Comparison of ENCODE assay signal across 22 cellular contexts in the genomic region with DNA sequence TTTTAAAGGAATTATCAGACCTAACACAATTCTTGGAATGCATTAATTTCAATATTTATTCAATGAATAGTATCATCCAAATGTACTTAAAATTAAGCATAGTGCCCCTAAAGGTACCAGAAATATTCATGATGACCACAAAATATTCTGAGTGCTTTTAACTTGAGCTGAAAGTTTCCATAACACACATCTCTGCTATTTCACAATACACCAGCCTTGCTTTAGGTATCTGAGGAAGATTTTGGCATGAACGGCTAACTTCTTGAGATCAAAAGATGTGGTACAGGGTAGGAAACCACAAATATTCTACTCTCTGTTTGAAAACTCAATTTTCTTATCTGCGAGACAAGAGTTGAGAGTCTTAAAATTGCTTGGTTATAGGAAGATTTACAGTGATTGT.
"Had no signal": no experiment of that assay in that cellular context is flagged by ENCODE, and none has a peak within 500 bp of the region (broad histone marks: within the 10 kb centered on the region; RNA-seq: fewer than 3 reads in every experiment).

No MANE protein-coding gene starts in this region.

- H3K4me3 Mint-ChIP-seq: activated CD4-positive, alpha-beta T cell treated with anti-CD3 and anti-CD28 coated beads for 36 hours; activated naive CD8-positive, alpha-beta T cell; naive thymus-derived CD8-positive, alpha-beta T cell; T-helper 2 cell treated with Interferon-gamma antibody and Interleukin-4, amounts not matched to agents 5 μg/mL and 100 μg/mL, for 36 hours; WTC11 had no signal

- FAIRE-seq: TTC549 had no signal

- ATAC-seq: activated CD4-positive, alpha-beta T cell treated with anti-CD3 and anti-CD28 coated beads for 36 hours; naive thymus-derived CD8-positive, alpha-beta T cell; psoas muscle; right cardiac atrium; stimulated activated naive CD8-positive, alpha-beta T cell treated with anti-CD3 and anti-CD28 coated beads, Interleukin-15, Interleukin-2, amounts not matched to agents 100 U/mL and 50 U/mL, for 24 hours; WTC11 had no signal

- H3K27ac Mint-ChIP-seq: activated CD4-positive, alpha-beta T cell treated with anti-CD3 and anti-CD28 coated beads for 36 hours; activated naive CD8-positive, alpha-beta T cell; naive thymus-derived CD8-positive, alpha-beta T cell; T-helper 2 cell treated with Interferon-gamma antibody and Interleukin-4, amounts not matched to agents 5 μg/mL and 100 μg/mL, for 36 hours; WTC11 had no signal

- H3K9me3 ChIP-seq: colonic mucosa, ovary, psoas muscle, tibial artery, uterus had no signal

- H3K36me3 Mint-ChIP-seq: activated naive CD8-positive, alpha-beta T cell; naive thymus-derived CD8-positive, alpha-beta T cell had no signal

- H3K4me1 ChIP-seq: colonic mucosa, psoas muscle, tibial artery, uterus had no signal

- H3K27me3 ChIP-seq: brain microvascular endothelial cell, colonic mucosa, tibial artery, uterus had no signal

- H3K36me3 ChIP-seq: brain microvascular endothelial cell, colonic mucosa, ovary, tibial artery, uterus had no signal

- H3K4me1 Mint-ChIP-seq: activated CD4-positive, alpha-beta T cell treated with anti-CD3 and anti-CD28 coated beads for 36 hours; naive thymus-derived CD8-positive, alpha-beta T cell had no signal

- H3K4me3 ChIP-seq: colonic mucosa, ovary, psoas muscle, skin epidermis, tibial artery, uterus had no signal

- DNase-seq: activated CD4-positive, alpha-beta T cell treated with anti-CD3 and anti-CD28 coated beads for 36 hours; activated CD4-positive, alpha-beta T cell treated with anti-CD3 and anti-CD28 coated beads, Interleukin-2, amount 50 U/mL, for 48 hours; amygdala; brain microvascular endothelial cell; central memory CD4-positive, alpha-beta T cell; colonic mucosa; erythroblast; foreskin melanocyte; hypothalamus; naive thymus-derived CD8-positive, alpha-beta T cell; ovary; psoas muscle; right cardiac atrium; stimulated activated naive CD8-positive, alpha-beta T cell treated with anti-CD3 and anti-CD28 coated beads, Interleukin-15, Interleukin-2, amounts not matched to agents 100 U/mL and 50 U/mL, for 24 hours; substantia nigra; tibial artery; uterus had no signal

- H3K27ac ChIP-seq: brain microvascular endothelial cell, colonic mucosa, ovary, psoas muscle, skin epidermis, tibial artery, uterus had no signal

- H3K27me3 Mint-ChIP-seq: activated CD4-positive, alpha-beta T cell treated with anti-CD3 and anti-CD28 coated beads for 36 hours; activated naive CD8-positive, alpha-beta T cell; naive thymus-derived CD8-positive, alpha-beta T cell had no signal
